In the genomic region with DNA sequence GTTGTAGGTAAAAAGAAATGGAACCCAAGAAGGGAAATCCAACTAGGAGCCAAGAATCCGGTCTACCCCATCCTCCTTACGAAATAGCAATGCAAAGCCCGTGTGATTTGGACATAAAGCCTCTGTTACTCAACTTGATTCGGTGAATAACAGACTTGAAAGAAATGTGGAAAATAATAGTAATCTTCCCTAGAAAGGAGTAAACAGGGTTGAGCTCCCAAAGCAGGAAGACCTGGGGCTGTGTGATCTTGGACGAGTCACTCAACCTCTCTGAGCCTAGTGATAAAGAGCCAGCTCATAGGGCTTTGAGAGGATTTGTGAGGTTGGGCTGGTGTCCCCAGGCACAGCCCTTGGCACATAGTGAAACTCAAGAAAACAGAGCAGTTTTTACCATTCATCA, we compare ENCODE assay signal across 1 cellular context.
TF ChIP-seq lines count a peak whose summit lies in the region.

No MANE protein-coding gene starts in this region.

TF ChIP-seq in GM23338, 12 proteins besides CTCF, POLR2A, EP300 and RAD21 (continued from another document):
- TF ChIP-seq, protein P1, sequence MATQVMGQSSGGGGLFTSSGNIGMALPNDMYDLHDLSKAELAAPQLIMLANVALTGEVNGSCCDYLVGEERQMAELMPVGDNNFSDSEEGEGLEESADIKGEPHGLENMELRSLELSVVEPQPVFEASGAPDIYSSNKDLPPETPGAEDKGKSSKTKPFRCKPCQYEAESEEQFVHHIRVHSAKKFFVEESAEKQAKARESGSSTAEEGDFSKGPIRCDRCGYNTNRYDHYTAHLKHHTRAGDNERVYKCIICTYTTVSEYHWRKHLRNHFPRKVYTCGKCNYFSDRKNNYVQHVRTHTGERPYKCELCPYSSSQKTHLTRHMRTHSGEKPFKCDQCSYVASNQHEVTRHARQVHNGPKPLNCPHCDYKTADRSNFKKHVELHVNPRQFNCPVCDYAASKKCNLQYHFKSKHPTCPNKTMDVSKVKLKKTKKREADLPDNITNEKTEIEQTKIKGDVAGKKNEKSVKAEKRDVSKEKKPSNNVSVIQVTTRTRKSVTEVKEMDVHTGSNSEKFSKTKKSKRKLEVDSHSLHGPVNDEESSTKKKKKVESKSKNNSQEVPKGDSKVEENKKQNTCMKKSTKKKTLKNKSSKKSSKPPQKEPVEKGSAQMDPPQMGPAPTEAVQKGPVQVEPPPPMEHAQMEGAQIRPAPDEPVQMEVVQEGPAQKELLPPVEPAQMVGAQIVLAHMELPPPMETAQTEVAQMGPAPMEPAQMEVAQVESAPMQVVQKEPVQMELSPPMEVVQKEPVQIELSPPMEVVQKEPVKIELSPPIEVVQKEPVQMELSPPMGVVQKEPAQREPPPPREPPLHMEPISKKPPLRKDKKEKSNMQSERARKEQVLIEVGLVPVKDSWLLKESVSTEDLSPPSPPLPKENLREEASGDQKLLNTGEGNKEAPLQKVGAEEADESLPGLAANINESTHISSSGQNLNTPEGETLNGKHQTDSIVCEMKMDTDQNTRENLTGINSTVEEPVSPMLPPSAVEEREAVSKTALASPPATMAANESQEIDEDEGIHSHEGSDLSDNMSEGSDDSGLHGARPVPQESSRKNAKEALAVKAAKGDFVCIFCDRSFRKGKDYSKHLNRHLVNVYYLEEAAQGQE (IDR thresholded peaks at IDR 0.05; ENCODE audit: unreplicated experiment), result no peak
- TF ChIP-seq, protein P2, sequence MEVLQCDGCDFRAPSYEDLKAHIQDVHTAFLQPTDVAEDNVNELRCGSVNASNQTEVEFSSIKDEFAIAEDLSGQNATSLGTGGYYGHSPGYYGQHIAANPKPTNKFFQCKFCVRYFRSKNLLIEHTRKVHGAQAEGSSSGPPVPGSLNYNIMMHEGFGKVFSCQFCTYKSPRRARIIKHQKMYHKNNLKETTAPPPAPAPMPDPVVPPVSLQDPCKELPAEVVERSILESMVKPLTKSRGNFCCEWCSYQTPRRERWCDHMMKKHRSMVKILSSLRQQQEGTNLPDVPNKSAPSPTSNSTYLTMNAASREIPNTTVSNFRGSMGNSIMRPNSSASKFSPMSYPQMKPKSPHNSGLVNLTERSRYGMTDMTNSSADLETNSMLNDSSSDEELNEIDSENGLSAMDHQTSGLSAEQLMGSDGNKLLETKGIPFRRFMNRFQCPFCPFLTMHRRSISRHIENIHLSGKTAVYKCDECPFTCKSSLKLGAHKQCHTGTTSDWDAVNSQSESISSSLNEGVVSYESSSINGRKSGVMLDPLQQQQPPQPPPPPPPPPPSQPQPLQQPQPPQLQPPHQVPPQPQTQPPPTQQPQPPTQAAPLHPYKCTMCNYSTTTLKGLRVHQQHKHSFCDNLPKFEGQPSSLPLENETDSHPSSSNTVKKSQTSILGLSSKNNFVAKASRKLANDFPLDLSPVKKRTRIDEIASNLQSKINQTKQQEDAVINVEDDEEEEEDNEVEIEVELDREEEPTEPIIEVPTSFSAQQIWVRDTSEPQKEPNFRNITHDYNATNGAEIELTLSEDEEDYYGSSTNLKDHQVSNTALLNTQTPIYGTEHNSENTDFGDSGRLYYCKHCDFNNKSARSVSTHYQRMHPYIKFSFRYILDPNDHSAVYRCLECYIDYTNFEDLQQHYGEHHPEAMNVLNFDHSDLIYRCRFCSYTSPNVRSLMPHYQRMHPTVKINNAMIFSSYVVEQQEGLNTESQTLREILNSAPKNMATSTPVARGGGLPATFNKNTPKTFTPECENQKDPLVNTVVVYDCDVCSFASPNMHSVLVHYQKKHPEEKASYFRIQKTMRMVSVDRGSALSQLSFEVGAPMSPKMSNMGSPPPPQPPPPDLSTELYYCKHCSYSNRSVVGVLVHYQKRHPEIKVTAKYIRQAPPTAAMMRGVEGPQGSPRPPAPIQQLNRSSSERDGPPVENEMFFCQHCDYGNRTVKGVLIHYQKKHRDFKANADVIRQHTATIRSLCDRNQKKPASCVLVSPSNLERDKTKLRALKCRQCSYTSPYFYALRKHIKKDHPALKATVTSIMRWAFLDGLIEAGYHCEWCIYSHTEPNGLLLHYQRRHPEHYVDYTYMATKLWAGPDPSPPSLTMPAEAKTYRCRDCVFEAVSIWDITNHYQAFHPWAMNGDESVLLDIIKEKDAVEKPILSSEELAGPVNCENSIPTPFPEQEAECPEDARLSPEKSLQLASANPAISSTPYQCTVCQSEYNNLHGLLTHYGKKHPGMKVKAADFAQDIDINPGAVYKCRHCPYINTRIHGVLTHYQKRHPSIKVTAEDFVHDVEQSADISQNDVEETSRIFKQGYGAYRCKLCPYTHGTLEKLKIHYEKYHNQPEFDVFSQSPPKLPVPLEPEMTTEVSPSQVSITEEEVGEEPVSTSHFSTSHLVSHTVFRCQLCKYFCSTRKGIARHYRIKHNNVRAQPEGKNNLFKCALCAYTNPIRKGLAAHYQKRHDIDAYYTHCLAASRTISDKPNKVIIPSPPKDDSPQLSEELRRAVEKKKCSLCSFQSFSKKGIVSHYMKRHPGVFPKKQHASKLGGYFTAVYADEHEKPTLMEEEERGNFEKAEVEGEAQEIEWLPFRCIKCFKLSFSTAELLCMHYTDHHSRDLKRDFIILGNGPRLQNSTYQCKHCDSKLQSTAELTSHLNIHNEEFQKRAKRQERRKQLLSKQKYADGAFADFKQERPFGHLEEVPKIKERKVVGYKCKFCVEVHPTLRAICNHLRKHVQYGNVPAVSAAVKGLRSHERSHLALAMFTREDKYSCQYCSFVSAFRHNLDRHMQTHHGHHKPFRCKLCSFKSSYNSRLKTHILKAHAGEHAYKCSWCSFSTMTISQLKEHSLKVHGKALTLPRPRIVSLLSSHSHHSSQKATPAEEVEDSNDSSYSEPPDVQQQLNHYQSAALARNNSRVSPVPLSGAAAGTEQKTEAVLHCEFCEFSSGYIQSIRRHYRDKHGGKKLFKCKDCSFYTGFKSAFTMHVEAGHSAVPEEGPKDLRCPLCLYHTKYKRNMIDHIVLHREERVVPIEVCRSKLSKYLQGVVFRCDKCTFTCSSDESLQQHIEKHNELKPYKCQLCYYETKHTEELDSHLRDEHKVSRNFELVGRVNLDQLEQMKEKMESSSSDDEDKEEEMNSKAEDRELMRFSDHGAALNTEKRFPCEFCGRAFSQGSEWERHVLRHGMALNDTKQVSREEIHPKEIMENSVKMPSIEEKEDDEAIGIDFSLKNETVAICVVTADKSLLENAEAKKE (CRISPR knock-in tag; IDR thresholded peaks at IDR 0.05), result no peak
- no peak for TF ChIP-seq STAT1 (IDR thresholded peaks at IDR 0.05; ENCODE audit: unreplicated experiment)
- no peak for TF ChIP-seq ETS1 (IDR thresholded peaks at IDR 0.05)
- no peak for TF ChIP-seq EZH2phosphoT487 (IDR thresholded peaks at IDR 0.05; ENCODE audit: unreplicated experiment)
- no peak for TF ChIP-seq ZNF114 (CRISPR knock-in tag; IDR thresholded peaks at IDR 0.05)
- TF ChIP-seq EZH2 (IDR thresholded peaks at IDR 0.05; ENCODE audit: low read depth, unreplicated experiment), result no peak
- TF ChIP-seq ZNF331 (CRISPR knock-in tag; IDR thresholded peaks at IDR 0.05; ENCODE audit: low read depth), result no peak
- TF ChIP-seq POLR2AphosphoS5 (IDR thresholded peaks at IDR 0.05; ENCODE audit: low read depth), result no peak
TF ChIP-seq in GM23338: peak in this region for 0.
